ENCODE assay signal across 26 cellular contexts in genomic region chr4:165678236-165678960, GRCh38.
"Had no signal": no experiment of that assay in that cellular context is flagged by ENCODE, and none has a peak within 500 bp of the region (broad histone marks: within the 10 kb centered on the region; RNA-seq: fewer than 3 reads in every experiment).

No MANE protein-coding gene starts in this region.

- H3K9me3 Mint-ChIP-seq: neural crest cell; stimulated activated memory B cell treated with anti-CD40 and anti-IgM and Interleukin-4, amounts not matched to agents 10 μg/mL and 1 μg/mL and 100 μg/mL, for 72 hours; type B pancreatic cell had no signal

- H3K36me3 Mint-ChIP-seq: memory B cell; stimulated activated memory B cell treated with anti-CD40 and anti-IgM and Interleukin-4, amounts not matched to agents 10 μg/mL and 1 μg/mL and 100 μg/mL, for 72 hours; type B pancreatic cell had no signal

- DNase-seq: cerebellar nuclear complex; dorsolateral prefrontal cortex; effector CD4-positive, alpha-beta T cell; hypothalamus; immature natural killer cell; islet precursor cell; kidney glomerular epithelial cell; left colon; natural killer cell; spleen; stimulated activated CD4-positive, alpha-beta T cell treated with anti-CD3 and anti-CD28 coated beads, Interleukin-4, amount 100 ng/mL, for 4 hours; stimulated activated naive CD8-positive, alpha-beta T cell treated with anti-CD3 and anti-CD28 coated beads, Interleukin-15, Interleukin-2, amounts not matched to agents 100 U/mL and 50 U/mL, for 24 hours; substantia nigra; testis; tibial artery had no signal

- H3K4me3 ChIP-seq: dorsolateral prefrontal cortex, lung, prostate gland, right atrium auricular region, skin epidermis, spleen, testis, tibial artery had no signal

- H3K27ac Mint-ChIP-seq: immature natural killer cell; memory B cell; natural killer cell; stimulated activated memory B cell treated with anti-CD40 and anti-IgM and Interleukin-4, amounts not matched to agents 10 μg/mL and 1 μg/mL and 100 μg/mL, for 72 hours; type B pancreatic cell had no signal

- ATAC-seq: esophagus mucosa; left colon; natural killer cell; stimulated activated memory B cell treated with anti-CD40 and anti-IgM and Interleukin-4, amounts not matched to agents 10 μg/mL and 1 μg/mL and 100 μg/mL, for 72 hours; stimulated activated naive CD8-positive, alpha-beta T cell treated with anti-CD3 and anti-CD28 coated beads, Interleukin-15, Interleukin-2, amounts not matched to agents 100 U/mL and 50 U/mL, for 24 hours had no signal

- H3K4me3 Mint-ChIP-seq: immature natural killer cell; memory B cell; natural killer cell; neural crest cell; stimulated activated memory B cell treated with anti-CD40 and anti-IgM and Interleukin-4, amounts not matched to agents 10 μg/mL and 1 μg/mL and 100 μg/mL, for 72 hours; type B pancreatic cell had no signal

- FAIRE-seq: colon, frontal cortex had no signal

- H3K4me1 Mint-ChIP-seq: immature natural killer cell; memory B cell; natural killer cell; neural crest cell; stimulated activated memory B cell treated with anti-CD40 and anti-IgM and Interleukin-4, amounts not matched to agents 10 μg/mL and 1 μg/mL and 100 μg/mL, for 72 hours had no signal

- H3K27me3 Mint-ChIP-seq: stimulated activated memory B cell treated with anti-CD40 and anti-IgM and Interleukin-4, amounts not matched to agents 10 μg/mL and 1 μg/mL and 100 μg/mL, for 72 hours; type B pancreatic cell had no signal
